ENCODE assay signal across 2 cellular contexts in the genomic region with DNA sequence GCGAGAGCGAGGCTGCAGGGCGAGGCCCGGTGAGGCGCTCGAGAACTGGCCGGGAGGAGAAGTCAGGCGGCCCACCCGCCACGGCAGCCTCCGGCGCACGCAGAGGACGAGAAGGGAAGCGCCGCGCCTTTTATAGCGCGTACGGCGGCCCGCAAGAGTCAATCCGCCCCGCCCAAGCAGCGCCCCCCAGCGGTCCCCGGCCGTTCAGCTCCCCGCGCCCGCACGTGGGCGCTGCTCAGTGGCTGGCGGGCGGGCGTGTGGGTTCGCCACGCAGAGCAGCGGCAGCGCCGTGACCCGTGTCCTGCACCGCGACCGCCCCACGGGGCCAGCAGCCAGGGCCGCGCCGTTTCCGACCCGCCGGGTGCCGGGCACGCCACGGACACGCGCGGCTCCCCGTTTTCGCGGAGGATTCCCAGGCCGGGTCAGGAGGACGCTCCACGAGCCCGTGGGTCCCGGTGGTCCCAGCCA.
TF ChIP-seq lines count a peak whose summit lies in the region.

No MANE protein-coding gene starts in this region.

TF ChIP-seq in Ishikawa, 13 proteins besides CTCF, POLR2A, EP300 and RAD21 (continued from another document):
- TF ChIP-seq, protein P1, sequence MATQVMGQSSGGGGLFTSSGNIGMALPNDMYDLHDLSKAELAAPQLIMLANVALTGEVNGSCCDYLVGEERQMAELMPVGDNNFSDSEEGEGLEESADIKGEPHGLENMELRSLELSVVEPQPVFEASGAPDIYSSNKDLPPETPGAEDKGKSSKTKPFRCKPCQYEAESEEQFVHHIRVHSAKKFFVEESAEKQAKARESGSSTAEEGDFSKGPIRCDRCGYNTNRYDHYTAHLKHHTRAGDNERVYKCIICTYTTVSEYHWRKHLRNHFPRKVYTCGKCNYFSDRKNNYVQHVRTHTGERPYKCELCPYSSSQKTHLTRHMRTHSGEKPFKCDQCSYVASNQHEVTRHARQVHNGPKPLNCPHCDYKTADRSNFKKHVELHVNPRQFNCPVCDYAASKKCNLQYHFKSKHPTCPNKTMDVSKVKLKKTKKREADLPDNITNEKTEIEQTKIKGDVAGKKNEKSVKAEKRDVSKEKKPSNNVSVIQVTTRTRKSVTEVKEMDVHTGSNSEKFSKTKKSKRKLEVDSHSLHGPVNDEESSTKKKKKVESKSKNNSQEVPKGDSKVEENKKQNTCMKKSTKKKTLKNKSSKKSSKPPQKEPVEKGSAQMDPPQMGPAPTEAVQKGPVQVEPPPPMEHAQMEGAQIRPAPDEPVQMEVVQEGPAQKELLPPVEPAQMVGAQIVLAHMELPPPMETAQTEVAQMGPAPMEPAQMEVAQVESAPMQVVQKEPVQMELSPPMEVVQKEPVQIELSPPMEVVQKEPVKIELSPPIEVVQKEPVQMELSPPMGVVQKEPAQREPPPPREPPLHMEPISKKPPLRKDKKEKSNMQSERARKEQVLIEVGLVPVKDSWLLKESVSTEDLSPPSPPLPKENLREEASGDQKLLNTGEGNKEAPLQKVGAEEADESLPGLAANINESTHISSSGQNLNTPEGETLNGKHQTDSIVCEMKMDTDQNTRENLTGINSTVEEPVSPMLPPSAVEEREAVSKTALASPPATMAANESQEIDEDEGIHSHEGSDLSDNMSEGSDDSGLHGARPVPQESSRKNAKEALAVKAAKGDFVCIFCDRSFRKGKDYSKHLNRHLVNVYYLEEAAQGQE (IDR thresholded peaks at IDR 0.05; ENCODE audit: low read depth), result no peak
- TF ChIP-seq NFIC (IDR thresholded peaks at IDR 0.05) (peak; percentile 44), FOXM1 (IDR thresholded peaks at IDR 0.05; ENCODE audit: borderline replicate concordance, low read depth) (peak; percentile 35; the same call in 1 of the 2 replicates), TAF1 (IDR thresholded peaks at IDR 0.05; ENCODE audit: low read depth) (peak; percentile 94), CEBPB (IDR thresholded peaks at IDR 0.05) (no peak), EGR1 (IDR thresholded peaks at IDR 0.05) (peak; percentile 46; the same call in 1 of the 2 replicates)
- TF ChIP-seq, protein P2, sequence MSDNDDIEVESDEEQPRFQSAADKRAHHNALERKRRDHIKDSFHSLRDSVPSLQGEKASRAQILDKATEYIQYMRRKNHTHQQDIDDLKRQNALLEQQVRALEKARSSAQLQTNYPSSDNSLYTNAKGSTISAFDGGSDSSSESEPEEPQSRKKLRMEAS (IDR thresholded peaks at IDR 0.05), result peak; percentile 96
- TF ChIP-seq, protein P3, sequence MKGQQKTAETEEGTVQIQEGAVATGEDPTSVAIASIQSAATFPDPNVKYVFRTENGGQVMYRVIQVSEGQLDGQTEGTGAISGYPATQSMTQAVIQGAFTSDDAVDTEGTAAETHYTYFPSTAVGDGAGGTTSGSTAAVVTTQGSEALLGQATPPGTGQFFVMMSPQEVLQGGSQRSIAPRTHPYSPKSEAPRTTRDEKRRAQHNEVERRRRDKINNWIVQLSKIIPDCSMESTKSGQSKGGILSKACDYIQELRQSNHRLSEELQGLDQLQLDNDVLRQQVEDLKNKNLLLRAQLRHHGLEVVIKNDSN (IDR thresholded peaks at IDR 0.05), result peak; percentile 68

TF ChIP-seq in neural cell, 6 proteins besides CTCF, POLR2A, EP300 and RAD21 (continued from another document):
- TF ChIP-seq, protein P1 (IDR thresholded peaks at IDR 0.05; ENCODE audit: borderline replicate concordance), result peak; percentile 85
- TF ChIP-seq SMC3 (conservative IDR thresholded peaks at IDR 0.05; ENCODE audit: poor library complexity) (peak; percentile 55), MXI1 (conservative IDR thresholded peaks at IDR 0.05; ENCODE audit: poor library complexity, severe bottlenecking) (peak; percentile 97)
TF ChIP-seq in neural cell: peak in this region for 5.
